ENCODE assay signal across 9 cellular contexts in the genomic region with DNA sequence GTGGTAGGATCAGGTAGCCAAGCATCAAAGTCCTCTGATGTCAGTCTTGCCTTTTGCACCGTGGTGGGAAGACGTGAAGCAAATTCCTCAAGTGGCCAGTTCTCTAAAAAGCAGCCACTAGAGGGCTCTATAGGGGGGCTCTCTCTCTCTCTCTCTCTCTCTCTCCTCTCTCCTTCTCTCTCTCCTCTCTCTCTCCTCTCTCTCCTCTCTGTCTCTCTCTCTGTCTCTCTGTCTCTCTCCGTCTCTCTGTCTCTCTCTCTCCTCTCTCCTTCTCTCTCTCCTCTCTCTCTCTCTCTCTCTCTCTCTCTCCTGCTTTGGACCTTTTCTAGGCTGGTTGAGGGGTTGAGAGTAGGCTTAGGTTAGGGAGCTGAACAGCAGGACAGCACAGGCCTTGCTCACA. TPM values are rescaled to one million over a fixed set of nuclear protein-coding genes. Genes with fewer than 3 reads are reported as not detected.
DNase-seq lines count a peak whose midpoint lies in the region; ATAC-seq and TF ChIP-seq lines count a peak whose summit lies in the region.
"Had no signal": no experiment of that assay in that cellular context is flagged by ENCODE, and none has a peak within 500 bp of the region (broad histone marks: within the 10 kb centered on the region; RNA-seq: fewer than 3 reads in every experiment).

No MANE protein-coding gene starts in this region.

- no peak overlapping the region for H3K27ac ChIP-seq in lung (ENCODE audit: low read depth in 1 of 2, low read length in 1 of 2)

- DNase-seq in D341Med (ENCODE audit: low spot score) (peak; percentile 43), amniotic stem cell (lab: John Stamatoyannopoulos, UW) (peak; percentile 29), lung (ENCODE audit: low spot score) (no peak), NCI-H510A treated with DMSO at 0.1 percent for 48 hours (lab: John Stamatoyannopoulos, UW) (no peak), COLO668 (lab: John Stamatoyannopoulos, UW; ENCODE audit: unreplicated experiment) (no peak)
- DNase-seq in activated naive CD4-positive, alpha-beta T cell (lab: John Stamatoyannopoulos, UW), result no peak

- H3K9me3 ChIP-seq in lung (ENCODE audit: control insufficient read depth in 2 of 2, insufficient read depth in 1 of 2, low read length in 1 of 2), result no peaks in the 10 kb centered on the region

- H3K27me3 ChIP-seq in lung (ENCODE audit: control insufficient read depth, insufficient read depth), result no peaks in the 10 kb centered on the region

- no peak overlapping the region for H3K4me3 ChIP-seq in lung

- TF ChIP-seq RAD21 in Ishikawa (IDR thresholded peaks at IDR 0.05; ENCODE audit: low read depth), result peak; percentile 42

- TF ChIP-seq EP300 in Ishikawa (IDR thresholded peaks at IDR 0.05; ENCODE audit: borderline replicate concordance), result no peak

- 33% methylated on average over 3 of the region's 3 CpGs for WGBS in lung, 2 donors

- peak; percentile 10 for TF ChIP-seq CTCF in lung (IDR thresholded peaks at IDR 0.05; ENCODE audit: control extremely low read depth, extremely low read depth)

- H3K4me1 ChIP-seq in lung (ENCODE audit: control insufficient read depth in 2 of 2, insufficient read depth in 2 of 2, low read length in 2 of 2), result peaks cover 0 to 3% of the 10 kb centered on the region in 2 donors

- H3K36me3 ChIP-seq in lung (ENCODE audit: control insufficient read depth in 2 of 2, insufficient read depth in 2 of 2, low read length in 2 of 2), result peaks cover 5 to 6% of the 10 kb centered on the region in 2 donors

- ATAC-seq in lung (ENCODE audit: insufficient read depth, low FRiP score), result no peak
- no peak for ATAC-seq in GM19463 (IDR thresholded peaks at IDR 0.05; ENCODE audit: unreplicated experiment)

TF ChIP-seq in Ishikawa, 13 proteins besides CTCF, POLR2A, EP300 and RAD21:
- TF ChIP-seq, protein P1, sequence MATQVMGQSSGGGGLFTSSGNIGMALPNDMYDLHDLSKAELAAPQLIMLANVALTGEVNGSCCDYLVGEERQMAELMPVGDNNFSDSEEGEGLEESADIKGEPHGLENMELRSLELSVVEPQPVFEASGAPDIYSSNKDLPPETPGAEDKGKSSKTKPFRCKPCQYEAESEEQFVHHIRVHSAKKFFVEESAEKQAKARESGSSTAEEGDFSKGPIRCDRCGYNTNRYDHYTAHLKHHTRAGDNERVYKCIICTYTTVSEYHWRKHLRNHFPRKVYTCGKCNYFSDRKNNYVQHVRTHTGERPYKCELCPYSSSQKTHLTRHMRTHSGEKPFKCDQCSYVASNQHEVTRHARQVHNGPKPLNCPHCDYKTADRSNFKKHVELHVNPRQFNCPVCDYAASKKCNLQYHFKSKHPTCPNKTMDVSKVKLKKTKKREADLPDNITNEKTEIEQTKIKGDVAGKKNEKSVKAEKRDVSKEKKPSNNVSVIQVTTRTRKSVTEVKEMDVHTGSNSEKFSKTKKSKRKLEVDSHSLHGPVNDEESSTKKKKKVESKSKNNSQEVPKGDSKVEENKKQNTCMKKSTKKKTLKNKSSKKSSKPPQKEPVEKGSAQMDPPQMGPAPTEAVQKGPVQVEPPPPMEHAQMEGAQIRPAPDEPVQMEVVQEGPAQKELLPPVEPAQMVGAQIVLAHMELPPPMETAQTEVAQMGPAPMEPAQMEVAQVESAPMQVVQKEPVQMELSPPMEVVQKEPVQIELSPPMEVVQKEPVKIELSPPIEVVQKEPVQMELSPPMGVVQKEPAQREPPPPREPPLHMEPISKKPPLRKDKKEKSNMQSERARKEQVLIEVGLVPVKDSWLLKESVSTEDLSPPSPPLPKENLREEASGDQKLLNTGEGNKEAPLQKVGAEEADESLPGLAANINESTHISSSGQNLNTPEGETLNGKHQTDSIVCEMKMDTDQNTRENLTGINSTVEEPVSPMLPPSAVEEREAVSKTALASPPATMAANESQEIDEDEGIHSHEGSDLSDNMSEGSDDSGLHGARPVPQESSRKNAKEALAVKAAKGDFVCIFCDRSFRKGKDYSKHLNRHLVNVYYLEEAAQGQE (IDR thresholded peaks at IDR 0.05; ENCODE audit: low read depth), result no peak
- no peak for TF ChIP-seq NFIC (IDR thresholded peaks at IDR 0.05)
- no peak for TF ChIP-seq YY1 (IDR thresholded peaks at IDR 0.05; ENCODE audit: low read depth)
- no peak for TF ChIP-seq FOXM1 (IDR thresholded peaks at IDR 0.05; ENCODE audit: borderline replicate concordance, low read depth)
- TF ChIP-seq USF1 (IDR thresholded peaks at IDR 0.05), result no peak
- TF ChIP-seq CEBPB (IDR thresholded peaks at IDR 0.05), result no peak
- TF ChIP-seq ZBTB7A (IDR thresholded peaks at IDR 0.05; ENCODE audit: low read depth), result no peak
- TF ChIP-seq, protein P2, sequence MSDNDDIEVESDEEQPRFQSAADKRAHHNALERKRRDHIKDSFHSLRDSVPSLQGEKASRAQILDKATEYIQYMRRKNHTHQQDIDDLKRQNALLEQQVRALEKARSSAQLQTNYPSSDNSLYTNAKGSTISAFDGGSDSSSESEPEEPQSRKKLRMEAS (IDR thresholded peaks at IDR 0.05), result no peak
- no peak for TF ChIP-seq EGR1 (IDR thresholded peaks at IDR 0.05)
- no peak for TF ChIP-seq CREB1 (IDR thresholded peaks at IDR 0.05; ENCODE audit: low read depth)
- TF ChIP-seq TAF1 (IDR thresholded peaks at IDR 0.05; ENCODE audit: low read depth), result no peak
- no peak for TF ChIP-seq TCF12 (IDR thresholded peaks at IDR 0.05; ENCODE audit: low read depth)
TF ChIP-seq in Ishikawa: peak in this region for 0.

RNA-seq across cellular contexts. Expression of gene OSMR, which starts 13.9 kb away (rescaled TPM):
- total RNA-seq in lung, result 10 to 100 TPM; 51.7 to 72.8 TPM
- 10 to 100 TPM; 15.4 to 63.0 TPM for polyA plus RNA-seq in lung
- polyA plus RNA-seq: IgD-negative memory B cell had no signal

Comparison
In these comparisons a context has a peak if more than half of its experiments do, and no peak if none do; other contexts are left out.
1. DNase-seq: peak in D341Med (single experiment) and amniotic stem cell (single experiment); none in lung (single experiment), activated naive CD4-positive, alpha-beta T cell (0 of 4), NCI-H510A treated with DMSO at 0.1 percent for 48 hours (single experiment) and COLO668 (single experiment).